ENCODE assay signal across 8 cellular contexts in the genomic region with DNA sequence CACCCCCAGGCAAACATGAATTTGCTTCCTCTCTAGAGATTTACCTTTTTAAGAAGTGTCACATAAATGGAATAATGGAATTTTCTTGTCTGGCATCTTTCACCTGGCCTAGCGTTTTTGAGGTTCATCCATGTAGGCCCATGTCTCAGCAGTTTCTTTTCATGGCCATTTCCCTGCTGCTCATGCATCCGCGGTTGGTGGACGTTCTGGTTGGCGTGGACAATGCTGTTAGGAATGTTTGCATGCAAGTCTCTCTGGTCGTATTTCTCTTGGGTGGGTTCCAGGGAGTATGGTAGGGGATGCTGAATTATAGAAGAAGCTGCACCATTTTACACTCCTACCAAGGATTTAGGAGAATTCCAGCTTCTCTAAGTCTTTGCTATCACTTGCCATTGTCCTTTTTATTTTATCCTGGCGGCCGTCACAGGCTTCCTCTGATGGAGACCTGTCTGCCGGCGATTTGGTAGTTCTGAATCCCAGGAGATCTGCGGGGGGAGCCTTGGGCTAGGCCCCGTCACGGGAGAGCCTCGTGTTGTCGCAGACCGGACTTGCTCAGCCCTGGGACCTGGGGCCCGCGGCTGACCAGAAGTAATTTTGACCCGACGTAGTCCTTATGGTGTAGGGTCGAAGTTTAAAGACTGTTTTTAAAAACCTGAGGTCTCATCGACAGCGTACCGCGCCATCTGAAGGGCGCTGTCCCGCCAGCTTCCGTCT. TPM values are rescaled to one million over a fixed set of nuclear protein-coding genes. Genes with fewer than 3 reads are reported as not detected.
DNase-seq lines count a peak whose midpoint lies in the region; ATAC-seq, FAIRE-seq and TF ChIP-seq lines count a peak whose summit lies in the region.

No MANE protein-coding gene starts in this region.

- SMC1A ChIA-PET in GM12878 (lab: Charles Lee; ENCODE audit: uncharacterized antibody, unreplicated experiment) = interaction anchor here (0.7 to 2.9 kb wide), 10 partner anchors 13 to 208 kb away, joined by 3 to 14 read pairs (median 4); partner anchors contain the start of genes GRPEL1, TADA2B and TBC1D14

- peak overlapping the region; percentile 99 for H3K4me2 ChIP-seq in Karpas-422 (ENCODE audit: low read depth, low read length, poor library complexity, severe bottlenecking)
- H3K4me2 ChIP-seq in GM12878 (ENCODE audit: control insufficient read depth, insufficient read depth) = peak overlapping the region; percentile 81
- H3K4me2 ChIP-seq in smooth muscle cell = peak overlapping the region; percentile 95

- in situ Hi-C loops in GM12878 (cut with MboI) = no loop called here

- TF ChIP-seq POLR2A in GM12878 (IDR thresholded peaks at IDR 0.05; ENCODE audit: low read depth, low read length) = no peak

- H3K27me3 ChIP-seq in Karpas-422 (ENCODE audit: low read length) (no peaks in the 10 kb centered on the region), GM12878 (replicated peaks in 1 of 2; ENCODE audit: control insufficient read depth in 2 of 2, insufficient read depth in 2 of 2, low read length in 1 of 2) (no peaks in the 10 kb centered on the region), smooth muscle cell (ENCODE audit: low read depth) (no peaks in the 10 kb centered on the region)

- H3K79me2 ChIP-seq in Karpas-422 (ENCODE audit: low read length) (peaks cover 45% of the 10 kb centered on the region), GM12878 (ENCODE audit: control insufficient read depth, insufficient read depth, low read length) (peaks cover 30% of the 10 kb centered on the region), smooth muscle cell (ENCODE audit: low read depth) (peaks cover 51% of the 10 kb centered on the region)

- POLR2A ChIA-PET in GM12878 (lab: Charles Lee) = interaction anchor here (0.7 to 2.5 kb wide), 6 partner anchors 12 to 81 kb away, joined by 3 to 13 read pairs (median 4); partner anchors contain the start of genes GRPEL1, TADA2B and TBC1D14

- H3K4me1 ChIP-seq in ES-I3 (ENCODE audit: insufficient read depth, low read length) = peaks cover 19% of the 10 kb centered on the region
- peaks cover 30% of the 10 kb centered on the region for H3K4me1 ChIP-seq in Karpas-422 (ENCODE audit: low read length)
- peaks cover 12% of the 10 kb centered on the region for H3K4me1 ChIP-seq in GM12878 (ENCODE audit: control insufficient read depth, insufficient read depth, low read length)
- peaks cover 20% of the 10 kb centered on the region for H3K4me1 ChIP-seq in smooth muscle cell (ENCODE audit: low read depth)

- H4K20me1 ChIP-seq in Karpas-422 (ENCODE audit: insufficient read depth, low read depth, low read length) = 0 out of 2 replicates have a peak, but pooled peaks cover 6% of the 10 kb centered on the region
- H4K20me1 ChIP-seq in GM12878 (ENCODE audit: control insufficient read depth, insufficient read depth) = no peaks in the 10 kb centered on the region
- peaks cover 28% of the 10 kb centered on the region for H4K20me1 ChIP-seq in smooth muscle cell (ENCODE audit: low read depth)

- no peak for DNase-seq in Karpas-422
- no peak for DNase-seq in GM12878 (ENCODE audit: low read depth, low spot score)
- DNase-seq in smooth muscle cell (lab: John Stamatoyannopoulos, UW; ENCODE audit: unreplicated experiment) = no peak
- no peak for DNase-seq in epidermal melanocyte (ENCODE audit: insufficient read length, low spot score)
- DNase-seq in SIG-M5 treated with dmso at 0.1 percent for 504 hours (lab: John Stamatoyannopoulos, UW; ENCODE audit: unreplicated experiment) = no peak

- H2AFZ ChIP-seq in Karpas-422 (ENCODE audit: low read length) (peak overlapping the region; percentile 92), GM12878 (ENCODE audit: control insufficient read depth, low read depth, low read length) (peak overlapping the region; percentile 69), smooth muscle cell (ENCODE audit: low read depth) (peak overlapping the region; percentile 82)

- H3K4me3 ChIP-seq in Karpas-422 (ENCODE audit: low read length) = peak overlapping the region; percentile 99
- H3K4me3 ChIP-seq in GM12878 = peak overlapping the region; percentile 79
- peak overlapping the region; percentile 78 for H3K4me3 ChIP-seq in iPS-18c (ENCODE audit: insufficient read depth, low read depth, low read length)
- peak overlapping the region; percentile 91 for H3K4me3 ChIP-seq in smooth muscle cell

- H3K9ac ChIP-seq in ES-I3 (ENCODE audit: low read depth, low read length) (peak overlapping the region; percentile 83), Karpas-422 (ENCODE audit: low read length) (peak overlapping the region; percentile 79), GM12878 (ENCODE audit: control insufficient read depth, insufficient read depth, low read length) (peak overlapping the region; percentile 87), smooth muscle cell (ENCODE audit: low read depth) (peak overlapping the region; percentile 90)

- peaks cover 20% of the 10 kb centered on the region for H3F3A ChIP-seq in smooth muscle cell (ENCODE audit: low read depth)

- H3K27ac ChIP-seq in Karpas-422 (ENCODE audit: low read length) (peak overlapping the region; percentile 55), GM12878 (ENCODE audit: control insufficient read depth, insufficient read depth) (peak overlapping the region; percentile 83), smooth muscle cell (ENCODE audit: low read depth) (peak overlapping the region; percentile 93)

- intact Hi-C loops in GM12878 (cut with micrococcal nuclease; ENCODE audit: unreplicated experiment) = loop anchor here (2.0 to 10.0 kb wide), 5 partner anchors 57 to 269 kb away; partner anchors contain the start of genes BLOC1S4, KIAA0232, TADA2B and TBC1D14

- CTCF ChIA-PET in GM12878 (lab: Yijun Ruan, JAX) = interaction anchor here (0.9 to 3.3 kb wide), 8 partner anchors 12 to 82 kb away, joined by 3 to 24 read pairs (median 10); partner anchors contain the start of genes GRPEL1, TADA2B and TBC1D14

- TF ChIP-seq CTCF in GM12878 (IDR thresholded peaks at IDR 0.05 in 2 of 3, conservative IDR thresholded peaks at IDR 0.05 in 1 of 3; ENCODE audit: control insufficient read depth in 2 of 3, extremely low read depth in 1 of 3, insufficient read depth in 1 of 3, low read depth in 3 of 3, low read length in 3 of 3) (peak in 1 of 3 experiments; percentile 5; a peak in 1 of 6 replicates), smooth muscle cell (IDR thresholded peaks at IDR 0.05; ENCODE audit: borderline replicate concordance, insufficient read depth, poor library complexity, severe bottlenecking) (no peak)

- TSS peak; percentile 97 for BruUV-seq in GM12878 (replicated peaks; lab: Mats Ljungman, UMichigan)

- TF ChIP-seq RAD21 in GM12878 (IDR thresholded peaks at IDR 0.05; ENCODE audit: insufficient read depth, low read depth, low read length) = no peak

- ATAC-seq in GM21619 (IDR thresholded peaks at IDR 0.05; ENCODE audit: unreplicated experiment) = peak; percentile 16
- peak; percentile 39; the same call in 2 of the 3 replicates for ATAC-seq in GM12878

- FAIRE-seq in GM12878 (lab: Jason Lieb, UNC) = no peak

- H3K9me3 ChIP-seq in ES-I3 (ENCODE audit: control insufficient read depth, insufficient read depth, low read length) = no peaks in the 10 kb centered on the region
- no peaks in the 10 kb centered on the region for H3K9me3 ChIP-seq in Karpas-422 (ENCODE audit: low read length)
- no peaks in the 10 kb centered on the region for H3K9me3 ChIP-seq in GM12878 (replicated peaks; ENCODE audit: control insufficient read depth, insufficient read depth, low read length)
- H3K9me3 ChIP-seq in iPS-18c (ENCODE audit: control insufficient read depth, insufficient read depth, low read length) = no peaks in the 10 kb centered on the region
- no peaks in the 10 kb centered on the region for H3K9me3 ChIP-seq in smooth muscle cell (replicated peaks; ENCODE audit: low read depth)

- TF ChIP-seq EP300 in GM12878 (IDR thresholded peaks at IDR 0.05; ENCODE audit: borderline replicate concordance in 1 of 2, control insufficient read depth in 1 of 2, low read depth in 2 of 2, low read length in 2 of 2) = no peak

- no peaks in the 10 kb centered on the region for H3K9me2 ChIP-seq in Karpas-422 (replicated peaks; ENCODE audit: insufficient read depth, low read length)

- RAD21 ChIA-PET in GM12878 (lab: Charles Lee; ENCODE audit: unreplicated experiment) = interaction anchor here (0.7 to 2.9 kb wide), 15 partner anchors 16 to 265 kb away, joined by 3 to 13 read pairs (median 5); partner anchors contain the start of genes GRPEL1 and TBC1D14

- WGBS in GM12878 (ENCODE audit: insufficient coverage, insufficient replicate concordance, low lambda C conversion rate, missing lambda C conversion rate) = 9% methylated on average over 28 of the region's 28 CpGs
- 4% methylated on average over 28 of the region's 28 CpGs for WGBS in smooth muscle cell (ENCODE audit: low lambda C conversion rate)

- H3K36me3 ChIP-seq in ES-I3 (ENCODE audit: insufficient read depth, low read length) (no peaks in the 10 kb centered on the region), Karpas-422 (ENCODE audit: insufficient read depth, low read length) (no peaks in the 10 kb centered on the region), GM12878 (ENCODE audit: control insufficient read depth in 2 of 2, insufficient read depth in 2 of 2, low read length in 1 of 2) (no peaks in the 10 kb centered on the region), smooth muscle cell (ENCODE audit: low read depth) (no peaks in the 10 kb centered on the region)

TF ChIP-seq in GM12878, 131 proteins besides CTCF, POLR2A, EP300 and RAD21 (continues in another document):
- TF ChIP-seq IKZF1 (conservative IDR thresholded peaks at IDR 0.05) (0 out of 2 replicates have a peak, but pooled peaks have one; percentile 12), YY1 (IDR thresholded peaks at IDR 0.05; ENCODE audit: low read depth, low read length) (0 out of 2 replicates have a peak, but pooled peaks have one; percentile 5)

RNA-seq across cellular contexts. Expression of gene TADA2B, which starts 56.9 kb away (rescaled TPM):
- 12.8 and 23.4 TPM in 2 replicates for total RNA-seq in Karpas-422 (2014; rRNA removed; shearing (Covaris generic); ENCODE audit: low replicate concordance)
- total RNA-seq in GM12878 (2013; cell fraction: nucleolus; rRNA removed) = 9.2 and 10.5 TPM in 2 replicates
- 8.9 and 9.0 TPM in 2 replicates for total RNA-seq in GM12878 (2014; rRNA removed)
- total RNA-seq in GM12878 (2014; rRNA removed; fragmentation: Illumina TruSeq; extraction: Trizol) = 6.7 and 6.9 TPM in 2 replicates
- total RNA-seq in GM12878 (2021) = 12.0 TPM in 2 replicates
- polyA plus RNA-seq in GM12878 (2011; ENCODE audit: low read depth) = 5.4 TPM
- 3.7 and 4.3 TPM in 2 replicates for polyA plus RNA-seq in GM12878 (2011; rRNA removed)
- polyA plus RNA-seq in GM12878 (2011; cell fraction: cytosol; rRNA removed) = 5.5 and 6.6 TPM in 2 replicates
- polyA plus RNA-seq in GM12878 (2011; cell fraction: nucleus; rRNA removed) = 9.5 and 13.3 TPM in 2 replicates
- polyA plus RNA-seq in GM12878 (2012) = 6.8 and 9.0 TPM in 2 replicates
- polyA plus RNA-seq in GM12878 (2014; fragmentation: Illumina TruSeq; extraction: Trizol) = 6.6 and 7.2 TPM in 2 replicates
- polyA plus RNA-seq in GM12878 (2014; fragmentation: Nextera tagmentation; extraction: Ambion mirVana) = 1 to 10 TPM in 1 of 2 experiments, under 1 TPM in 1; 0.66 to 1.2 TPM
- 7.7 and 7.9 TPM in 2 replicates for polyA plus RNA-seq in GM12878 (2014; rRNA removed)
- 1 to 10 TPM; 1.1 to 1.3 TPM for polyA plus RNA-seq in GM12878 (2016; fragmentation: Nextera tagmentation; extraction: Ambion mirVana)
- 4.1 and 7.7 TPM in 2 replicates for polyA minus RNA-seq in GM12878 (2011; rRNA and poly(A)+ RNA removed)
- 5.0 and 5.9 TPM in 2 replicates for polyA minus RNA-seq in GM12878 (2011; cell fraction: cytosol; rRNA and poly(A)+ RNA removed)
- 4.4 and 8.4 TPM in 2 replicates for polyA minus RNA-seq in GM12878 (2011; cell fraction: nucleus; rRNA and poly(A)+ RNA removed)
- total RNA-seq in smooth muscle cell = 6.3 and 9.2 TPM in 2 replicates
- polyA plus RNA-seq in smooth muscle cell = 9.1 and 9.9 TPM in 2 replicates
